In the genomic region with DNA sequence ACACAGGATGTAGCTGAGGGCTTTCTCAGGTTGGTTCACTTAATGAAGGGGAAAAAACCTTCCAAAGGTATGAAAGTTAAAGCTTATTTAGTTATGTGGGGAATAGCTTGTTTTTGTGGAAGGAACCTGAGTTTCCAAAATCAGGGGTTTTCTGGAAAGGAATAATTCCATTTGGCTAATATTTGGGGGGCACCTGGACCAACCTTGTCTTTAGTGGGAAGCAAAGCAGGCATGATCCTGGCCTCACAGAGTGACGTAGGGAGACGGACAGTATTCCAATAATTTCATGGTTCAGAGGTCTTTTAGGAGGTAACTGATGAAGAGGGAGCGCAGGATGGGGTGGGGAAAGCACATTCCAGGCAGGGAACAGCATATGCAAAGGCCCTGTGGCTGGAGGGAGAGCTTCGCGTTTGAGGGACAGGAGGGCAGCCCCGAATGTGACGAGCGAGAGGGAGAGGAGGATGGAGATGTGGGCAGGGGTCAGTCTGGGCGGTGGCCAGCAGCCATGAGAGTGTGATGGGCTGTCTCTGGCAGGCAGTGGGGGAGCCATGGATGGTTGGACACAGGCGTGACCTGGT, we compare ENCODE assay signal across 16 cellular contexts.
DNase-seq lines count a peak whose midpoint lies in the region; ATAC-seq and TF ChIP-seq lines count a peak whose summit lies in the region.
"Had no signal": no experiment of that assay in that cellular context is flagged by ENCODE, and none has a peak within 500 bp of the region (broad histone marks: within the 10 kb centered on the region; RNA-seq: fewer than 3 reads in every experiment).

No MANE protein-coding gene starts in this region.

- no peaks in the 10 kb centered on the region for H3K27me3 Mint-ChIP-seq in endodermal cell (ENCODE audit: insufficient read depth)

- peaks cover 2% of the 10 kb centered on the region for H3K4me1 ChIP-seq in right cardiac atrium (ENCODE audit: control insufficient read depth, insufficient read depth, low read length)
- no peaks in the 10 kb centered on the region for H3K4me1 ChIP-seq in endodermal cell (ENCODE audit: control insufficient read depth, insufficient read depth, low read length)
- peaks cover 58 to 64% of the 10 kb centered on the region in 2 experiments for H3K4me1 ChIP-seq in neutrophil (ENCODE audit: control insufficient read depth in 1 of 2, insufficient read depth in 1 of 2, low read depth in 1 of 2, low read length in 1 of 2)

- H3K4me3 Mint-ChIP-seq in endodermal cell = no peak overlapping the region
- H3K4me3 Mint-ChIP-seq: immature natural killer cell had no signal

- DNase-seq in right cardiac atrium (peak in 2 of 3 donors; percentile 56 to 66), left cardiac atrium (no peak), endodermal cell (no peak), DMS 273 (lab: John Stamatoyannopoulos, UW; ENCODE audit: unreplicated experiment) (no peak), NCI-H2081 (lab: John Stamatoyannopoulos, UW) (no peak)
- DNase-seq: ACHN; activated gamma-delta T cell treated with Interleukin-2 at 50 U/mL for 16 hours; effector memory CD4-positive, alpha-beta T cell; HCEC 1CT; immature natural killer cell; NCI-H1694 treated with DMSO at 0.1 percent for 48 hours; NCI-H524 had no signal

- intact Hi-C loops in right cardiac atrium (cut with DNase I) = no loop called here
- intact Hi-C loops in left cardiac atrium (cut with DNase I) = no loop called here

- 96% methylated on average over 10 of the region's 10 CpGs for WGBS in right cardiac atrium
- WGBS in endodermal cell (ENCODE audit: insufficient coverage in 1 of 2, insufficient read length in 1 of 2), 2 experiments = 95 to 97% methylated on average over 6 to 10 of the region's 10 CpGs

- H3K9me3 Mint-ChIP-seq in endodermal cell = no peaks in the 10 kb centered on the region
- H3K9me3 Mint-ChIP-seq: immature natural killer cell had no signal

- H3K27me3 ChIP-seq in right cardiac atrium (ENCODE audit: control insufficient read depth, insufficient read depth) (no peaks in the 10 kb centered on the region), endodermal cell (ENCODE audit: control insufficient read depth, insufficient read depth, low read length, poor library complexity, severe bottlenecking) (no peaks in the 10 kb centered on the region), neutrophil (no peaks in the 10 kb centered on the region)
- H3K27me3 ChIP-seq: ovary had no signal

- TF ChIP-seq CTCF in endodermal cell (conservative IDR thresholded peaks at IDR 0.05) = no peak
- no peak for TF ChIP-seq CTCF in neutrophil (IDR thresholded peaks at IDR 0.05)

- H3K27ac ChIP-seq in right cardiac atrium (ENCODE audit: low read length) = no peak overlapping the region
- H3K27ac ChIP-seq in endodermal cell (ENCODE audit: low read depth, low read length) = no peak overlapping the region
- H3K27ac ChIP-seq in neutrophil = peak overlapping the region; percentile 95
- H3K27ac ChIP-seq: ovary had no signal

- H3K36me3 ChIP-seq in endodermal cell (ENCODE audit: control insufficient read depth, insufficient read depth, low read length) (no peaks in the 10 kb centered on the region), neutrophil (no peaks in the 10 kb centered on the region)
- H3K36me3 ChIP-seq: ovary had no signal

- no peaks in the 10 kb centered on the region for H3K36me3 Mint-ChIP-seq in endodermal cell (ENCODE audit: low read depth)
- H3K36me3 Mint-ChIP-seq: immature natural killer cell had no signal

- no peak overlapping the region for H3K9ac ChIP-seq in endodermal cell (ENCODE audit: extremely low read depth, low read length, poor library complexity, severe bottlenecking)

- H3K9me3 ChIP-seq in right cardiac atrium (ENCODE audit: control insufficient read depth, low read length) (no peaks in the 10 kb centered on the region), endodermal cell (ENCODE audit: control insufficient read depth, low read length) (no peaks in the 10 kb centered on the region), neutrophil (no peaks in the 10 kb centered on the region)
- H3K9me3 ChIP-seq: ovary had no signal

- no peaks in the 10 kb centered on the region for H3K4me1 Mint-ChIP-seq in endodermal cell
- H3K4me1 Mint-ChIP-seq: immature natural killer cell had no signal

- H3K27ac Mint-ChIP-seq in endodermal cell = peak overlapping the region; percentile 13
- H3K27ac Mint-ChIP-seq: immature natural killer cell had no signal

- no peak for ATAC-seq in right cardiac atrium
- no peak for ATAC-seq in left cardiac atrium
- ATAC-seq in GM21528 (IDR thresholded peaks at IDR 0.05; ENCODE audit: low FRiP score, unreplicated experiment) = no peak
- no peak for ATAC-seq in HG02870 (IDR thresholded peaks at IDR 0.05; ENCODE audit: unreplicated experiment)

- no peak overlapping the region for H3K4me3 ChIP-seq in right cardiac atrium (ENCODE audit: low read length)
- no peak overlapping the region for H3K4me3 ChIP-seq in endodermal cell (ENCODE audit: low read length)
- peak overlapping the region; percentile 55 to 62 for H3K4me3 ChIP-seq in neutrophil (ENCODE audit: low read depth in 1 of 2, low read length in 1 of 2)
- H3K4me3 ChIP-seq: ovary had no signal

Comparison
In these comparisons a context has a peak if more than half of its experiments do, and no peak if none do; other contexts are left out.
1. DNase-seq: peak in right cardiac atrium (2 of 3); none in left cardiac atrium (single experiment), endodermal cell (single experiment), DMS 273 (single experiment) and NCI-H2081 (0 of 2).
2. H3K4me3 ChIP-seq: peak in neutrophil (2 of 2); none in right cardiac atrium (single experiment) and endodermal cell (single experiment).